Comparison of ENCODE assay signal across 1 cellular context in genomic region chr15:94909510-94909909, GRCh38.
TF ChIP-seq lines count a peak whose summit lies in the region.

No MANE protein-coding gene starts in this region.

TF ChIP-seq in K562, 482 proteins besides CTCF, POLR2A, EP300 and RAD21 (continued from another document):
- TF ChIP-seq TRIM25 (IDR thresholded peaks at IDR 0.05; ENCODE audit: borderline replicate concordance) (no peak), SETDB1 (IDR thresholded peaks at IDR 0.05; ENCODE audit: low read length) (no peak), SRSF1 (IDR thresholded peaks at IDR 0.05; ENCODE audit: low read depth, low read length) (no peak), SRF (CRISPR knock-in tag; IDR thresholded peaks at IDR 0.05) (no peak), HES1 (IDR thresholded peaks at IDR 0.05; ENCODE audit: low read depth) (no peak), ZNF77 (CRISPR knock-in tag; IDR thresholded peaks at IDR 0.05) (no peak), YBX1 (IDR thresholded peaks at IDR 0.05) (no peak), RNF2 (IDR thresholded peaks at IDR 0.05) (no peak)
